8 cellular contexts compared by ENCODE assay signal in genomic region chr5:100706796-100707195, GRCh38.
DNase-seq lines count a peak whose midpoint lies in the region; ATAC-seq and TF ChIP-seq lines count a peak whose summit lies in the region.

No MANE protein-coding gene starts in this region.

- ATAC-seq in GM18909 (IDR thresholded peaks at IDR 0.05; ENCODE audit: poor library complexity, unreplicated experiment) (peak; percentile 74), psoas muscle (peak in 1 of 4 donors; percentile 33), GM19023 (IDR thresholded peaks at IDR 0.05; ENCODE audit: unreplicated experiment) (no peak), HG03460 (IDR thresholded peaks at IDR 0.05; ENCODE audit: unreplicated experiment) (no peak)

- TF ChIP-seq CTCF in Loucy (conservative IDR thresholded peaks at IDR 0.05; ENCODE audit: low read length), result peak; percentile 46
- peak; percentile 28 for TF ChIP-seq CTCF in psoas muscle (IDR thresholded peaks at IDR 0.05)

- H3K27ac ChIP-seq in psoas muscle, result no peak overlapping the region

- no peaks in the 10 kb centered on the region for H3K36me3 ChIP-seq in Loucy (ENCODE audit: insufficient read depth, low read length)
- no peaks in the 10 kb centered on the region for H3K36me3 ChIP-seq in psoas muscle (ENCODE audit: insufficient read depth in 1 of 2, low read depth in 1 of 2)

- intact Hi-C loops in psoas muscle (cut with DNase I), result no loop called here

- DNase-seq in dermis blood vessel endothelial cell, result peak; percentile 31
- DNase-seq in psoas muscle, result no peak
- no peak for DNase-seq in amniotic stem cell (lab: John Stamatoyannopoulos, UW)
- no peak for DNase-seq in C1 segment of cervical spinal cord (lab: John Stamatoyannopoulos, UW)

- no peak overlapping the region for H3K4me3 ChIP-seq in Loucy (ENCODE audit: low read length, poor library complexity, severe bottlenecking)
- no peak overlapping the region for H3K4me3 ChIP-seq in psoas muscle

- H3K9ac ChIP-seq in Loucy (ENCODE audit: low read depth, low read length, poor library complexity, severe bottlenecking), result no peak overlapping the region

- no peaks in the 10 kb centered on the region for H4K20me1 ChIP-seq in Loucy (ENCODE audit: insufficient read depth, low read length, poor library complexity, severe bottlenecking)

- H3K4me1 ChIP-seq in Loucy (ENCODE audit: insufficient read depth, low read length, poor library complexity, severe bottlenecking) (no peaks in the 10 kb centered on the region), psoas muscle (no peaks in the 10 kb centered on the region)

- H3K27me3 ChIP-seq in Loucy (ENCODE audit: insufficient read depth, low read length, poor library complexity, severe bottlenecking) (no peaks in the 10 kb centered on the region), psoas muscle (ENCODE audit: insufficient read depth in 3 of 3, low read length in 2 of 3) (no peaks in the 10 kb centered on the region)

- H3F3A ChIP-seq in Loucy (ENCODE audit: low read depth), result no peaks in the 10 kb centered on the region

- no peaks in the 10 kb centered on the region for H3K79me2 ChIP-seq in Loucy (ENCODE audit: insufficient read depth, low read length)

- no peak overlapping the region for H3K4me2 ChIP-seq in Loucy (ENCODE audit: low read depth, low read length, poor library complexity, severe bottlenecking)

- H3K9me3 ChIP-seq in Loucy (ENCODE audit: insufficient read depth, low read depth, low read length), result no peaks in the 10 kb centered on the region
- H3K9me3 ChIP-seq in psoas muscle, result no peaks in the 10 kb centered on the region

- no peaks in the 10 kb centered on the region for H3K9me2 ChIP-seq in Loucy (replicated peaks; ENCODE audit: low read depth, low read length)

- WGBS in psoas muscle, 3 donors, result 41 to 58% (median 53%) methylated on average over 1 of the region's 1 CpG

- no peak overlapping the region for H2AFZ ChIP-seq in Loucy (ENCODE audit: low read length)
